ENCODE assay signal across 8 cellular contexts in genomic region chr6:10412948-10413849, GRCh38.
DNase-seq lines count a peak whose midpoint lies in the region; ATAC-seq and TF ChIP-seq lines count a peak whose summit lies in the region.

No MANE protein-coding gene starts in this region.

- no peak overlapping the region for H3K27ac ChIP-seq in iPS DF 6.9 (ENCODE audit: low read length)

- H3K4me3 Mint-ChIP-seq in stimulated activated naive CD8-positive, alpha-beta T cell treated with anti-CD3 and anti-CD28 coated beads, Interleukin-15, amount 100 ng/mL, for 72 hours = peak overlapping the region; percentile 80 to 87

- peak; percentile 41 for DNase-seq in activated CD4-positive, alpha-beta T cell treated with anti-CD3 and anti-CD28 coated beads for 48 hours
- DNase-seq in activated CD4-positive, alpha-beta T cell treated with anti-CD3 and anti-CD28 coated beads, Interleukin-2, amount 50 U/mL, for 48 hours = no peak
- DNase-seq in iPS DF 6.9 (ENCODE audit: low read depth, low spot score) (no peak), NCI-H774 (lab: John Stamatoyannopoulos, UW) (no peak)
- DNase-seq in stimulated activated naive CD8-positive, alpha-beta T cell treated with anti-CD3 and anti-CD28 coated beads, Interleukin-15, amount 100 ng/mL, for 72 hours = no peak

- TF ChIP-seq CTCF in WI38 (IDR thresholded peaks at IDR 0.05; ENCODE audit: low read depth, low read length) = no peak

- H3K9me3 Mint-ChIP-seq in stimulated activated naive CD8-positive, alpha-beta T cell treated with anti-CD3 and anti-CD28 coated beads, Interleukin-15, amount 100 ng/mL, for 72 hours = peaks cover 13 to 30% of the 10 kb centered on the region in 2 donors

- ATAC-seq in HG03175 (IDR thresholded peaks at IDR 0.05; ENCODE audit: unreplicated experiment) = peak; percentile 15
- ATAC-seq in stimulated activated naive CD8-positive, alpha-beta T cell treated with anti-CD3 and anti-CD28 coated beads, Interleukin-15, amount 100 ng/mL, for 72 hours = peak; percentile 19
- no peak for ATAC-seq in HG03469 (IDR thresholded peaks at IDR 0.05; ENCODE audit: unreplicated experiment)

- H3K27ac Mint-ChIP-seq in stimulated activated naive CD8-positive, alpha-beta T cell treated with anti-CD3 and anti-CD28 coated beads, Interleukin-15, amount 100 ng/mL, for 72 hours = peak overlapping the region in 1 of 2 donors; percentile 85

- peaks cover 99% of the 10 kb centered on the region for H3K27me3 Mint-ChIP-seq in stimulated activated naive CD8-positive, alpha-beta T cell treated with anti-CD3 and anti-CD28 coated beads, Interleukin-15, amount 100 ng/mL, for 72 hours

- peaks cover 71% of the 10 kb centered on the region for H3K27me3 ChIP-seq in iPS DF 6.9 (ENCODE audit: control insufficient read depth, insufficient read depth, low read length)

- H3K4me3 ChIP-seq in WI38 (ENCODE audit: low read depth, low read length) (peak overlapping the region; percentile 69), iPS DF 6.9 (ENCODE audit: low read length) (peak overlapping the region; percentile 36; the same call in 1 of the 2 replicates)

- peaks cover 8% of the 10 kb centered on the region; the same call in 1 of the 2 replicates for H3K4me1 ChIP-seq in iPS DF 6.9 (ENCODE audit: control insufficient read depth, insufficient read depth, low read length)

- no peaks in the 10 kb centered on the region for H3K9me3 ChIP-seq in iPS DF 6.9 (ENCODE audit: control insufficient read depth, insufficient read depth, low read length)

- H3K36me3 ChIP-seq in iPS DF 6.9 (ENCODE audit: control insufficient read depth, insufficient read depth, low read length) = no peaks in the 10 kb centered on the region; the same call in 1 of the 2 replicates

- no CpG with 5 or more reads among the region's 60 CpGs for WGBS in iPS DF 6.9 (ENCODE audit: insufficient coverage, insufficient read length)

- H3K4me1 Mint-ChIP-seq in stimulated activated naive CD8-positive, alpha-beta T cell treated with anti-CD3 and anti-CD28 coated beads, Interleukin-15, amount 100 ng/mL, for 72 hours = peaks cover 80% of the 10 kb centered on the region
